ENCODE assay signal across 1 cellular context in genomic region chr1:119737040-119737682, GRCh38.
TF ChIP-seq lines count a peak whose summit lies in the region.

No MANE protein-coding gene starts in this region.

TF ChIP-seq in K562, 482 proteins besides CTCF, POLR2A, EP300 and RAD21 (continued from another document and continues in another):
- TF ChIP-seq ZNF449 (CRISPR knock-in tag; IDR thresholded peaks at IDR 0.05) (peak; percentile 11; the same call in 1 of the 2 replicates), TCF7 (IDR thresholded peaks at IDR 0.05; ENCODE audit: borderline replicate concordance) (peak; percentile 81; the same call in 1 of the 2 replicates), PRMT5 (CRISPR knock-in tag; IDR thresholded peaks at IDR 0.05) (no peak), PHF21A (IDR thresholded peaks at IDR 0.05; ENCODE audit: borderline replicate concordance, low read depth) (peak; percentile 93), TBP (optimal IDR thresholded peaks at IDR 0.05; ENCODE audit: low read depth, low read length) (no peak), NCOR1 (IDR thresholded peaks at IDR 0.05) (peak; percentile 98), SMARCE1 (IDR thresholded peaks at IDR 0.05) (peak; percentile 88), SRF (CRISPR knock-in tag; IDR thresholded peaks at IDR 0.05) (0 out of 4 replicates have a peak, but pooled peaks of 1 of the 2 experiments have one; percentile 33), DPF2 (IDR thresholded peaks at IDR 0.05) (peak; percentile 97), ZNF766 (CRISPR knock-in tag; conservative IDR thresholded peaks at IDR 0.05) (peak; percentile 96), THRB (CRISPR knock-in tag; conservative IDR thresholded peaks at IDR 0.05) (peak; percentile 58; the same call in 1 of the 2 replicates), SMAD3 (CRISPR knock-in tag; conservative IDR thresholded peaks at IDR 0.05) (peak; percentile 83; the same call in 1 of the 2 replicates), SOX6 (IDR thresholded peaks at IDR 0.05) (peak; percentile 94), GATA2 (CRISPR knock-in tag; IDR thresholded peaks at IDR 0.05) (peak; percentile 97), RBFOX2 (IDR thresholded peaks at IDR 0.05; ENCODE audit: low read depth, low read length) (0 out of 2 replicates have a peak, but pooled peaks have one; percentile 19), ZNF395 (CRISPR knock-in tag; IDR thresholded peaks at IDR 0.05) (peak; percentile 99), MITF (IDR thresholded peaks at IDR 0.05) (peak; percentile 20; the same call in 1 of the 2 replicates), EGR1 (conservative IDR thresholded peaks at IDR 0.05) (peak; percentile 99), NCOA1 (IDR thresholded peaks at IDR 0.05; ENCODE audit: low read depth) (peak; percentile 78; the same call in 1 of the 2 replicates), ZNF41 (CRISPR knock-in tag; conservative IDR thresholded peaks at IDR 0.05) (no peak), ATF1 (CRISPR knock-in tag; IDR thresholded peaks at IDR 0.05) (no peak), ATF1 (tag; IDR thresholded peaks at IDR 0.05) (peak; percentile 49; the same call in 1 of the 2 replicates), SMAD1 (IDR thresholded peaks at IDR 0.05; ENCODE audit: low read depth, low read length, partially characterized antibody) (peak; percentile 49), ZNF586 (CRISPR knock-in tag; conservative IDR thresholded peaks at IDR 0.05) (no peak), MAFG (tag; conservative IDR thresholded peaks at IDR 0.05) (peak; percentile 98), STAT5A (IDR thresholded peaks at IDR 0.05; ENCODE audit: borderline replicate concordance, low read length) (peak; percentile 92), NR4A1 (CRISPR knock-in tag; IDR thresholded peaks at IDR 0.05) (0 out of 2 replicates have a peak, but pooled peaks have one; percentile 35), NR4A1 (tag; IDR thresholded peaks at IDR 0.05) (peak; percentile 91), ZNF197 (CRISPR knock-in tag; IDR thresholded peaks at IDR 0.05; ENCODE audit: low read depth) (peak; percentile 83), TRIM28 (IDR thresholded peaks at IDR 0.05) (peak; percentile 61; the same call in 1 of the 2 replicates), BHLHE40 (IDR thresholded peaks at IDR 0.05; ENCODE audit: low read length) (peak; percentile 60; the same call in 1 of the 2 replicates), ZNF644 (tag; IDR thresholded peaks at IDR 0.05; ENCODE audit: low read depth) (peak; percentile 83; the same call in 1 of the 2 replicates), ATF4 (CRISPR knock-in tag; IDR thresholded peaks at IDR 0.05) (peak; percentile 49; the same call in 1 of the 2 replicates), ZEB2 (IDR thresholded peaks at IDR 0.05) (peak; percentile 73), EP400 (IDR thresholded peaks at IDR 0.05) (no peak), MYNN (IDR thresholded peaks at IDR 0.05) (peak; percentile 91), MYNN (CRISPR knock-in tag; IDR thresholded peaks at IDR 0.05) (no peak), TOE1 (IDR thresholded peaks at IDR 0.05; ENCODE audit: borderline replicate concordance) (peak; percentile 44; the same call in 1 of the 2 replicates), TOE1 (CRISPR knock-in tag; IDR thresholded peaks at IDR 0.05; ENCODE audit: borderline replicate concordance, low read depth) (no peak), ETV5 (CRISPR knock-in tag; IDR thresholded peaks at IDR 0.05; ENCODE audit: low read depth) (peak; percentile 38), LARP7 (IDR thresholded peaks at IDR 0.05) (0 out of 2 replicates have a peak, but pooled peaks have one; percentile 29), CBX3 (IDR thresholded peaks at IDR 0.05; ENCODE audit: borderline replicate concordance in 1 of 2, low read length in 2 of 2) (peak in 1 of 2 experiments; percentile 35; a peak in 1 of 3 replicates), ETV1 (tag; conservative IDR thresholded peaks at IDR 0.05; ENCODE audit: low read depth) (peak; percentile 62), ZNF24 (IDR thresholded peaks at IDR 0.05) (peak; percentile 70; the same call in 1 of the 2 replicates), KDM4B (IDR thresholded peaks at IDR 0.05; ENCODE audit: borderline replicate concordance in 2 of 2, low read depth in 1 of 2) (peak in 1 of 2 experiments; percentile 71; a peak in 1 of 4 replicates), C11orf30 (IDR thresholded peaks at IDR 0.05; ENCODE audit: low read depth) (peak; percentile 99), HES1 (IDR thresholded peaks at IDR 0.05; ENCODE audit: low read depth) (peak; percentile 61; the same call in 1 of the 2 replicates), RB1 (IDR thresholded peaks at IDR 0.05; ENCODE audit: low read depth) (0 out of 2 replicates have a peak, but pooled peaks have one; percentile 58), DIDO1 (tag; IDR thresholded peaks at IDR 0.05; ENCODE audit: low read depth) (no peak), MEF2A (IDR thresholded peaks at IDR 0.05; ENCODE audit: control insufficient read depth, low read depth, low read length) (peak; percentile 47; the same call in 1 of the 2 replicates), BACH1 (tag; IDR thresholded peaks at IDR 0.05) (peak; percentile 67; the same call in 1 of the 2 replicates), MTA2 (IDR thresholded peaks at IDR 0.05; ENCODE audit: low read depth) (peak; percentile 95), ZBTB11 (CRISPR knock-in tag; IDR thresholded peaks at IDR 0.05) (peak in 1 of 3 experiments; percentile 87; a peak in 2 of 6 replicates), BRD9 (IDR thresholded peaks at IDR 0.05; ENCODE audit: low read depth, partially characterized antibody) (no peak), PATZ1 (CRISPR knock-in tag; IDR thresholded peaks at IDR 0.05; ENCODE audit: borderline replicate concordance) (0 out of 2 replicates have a peak, but pooled peaks have one; percentile 32), PML (IDR thresholded peaks at IDR 0.05; ENCODE audit: low read length) (peak; percentile 96), HLTF (IDR thresholded peaks at IDR 0.05) (peak; percentile 71), ZBTB2 (IDR thresholded peaks at IDR 0.05) (peak; percentile 62; the same call in 1 of the 2 replicates), MTA1 (IDR thresholded peaks at IDR 0.05; ENCODE audit: borderline replicate concordance) (0 out of 2 replicates have a peak, but pooled peaks have one; percentile 26), MAFK (IDR thresholded peaks at IDR 0.05; ENCODE audit: low read length) (peak; percentile 98), SP2 (IDR thresholded peaks at IDR 0.05; ENCODE audit: extremely low read depth, low read depth, low read length, poor library complexity, severe bottlenecking) (no peak), PHF8 (IDR thresholded peaks at IDR 0.05; ENCODE audit: borderline replicate concordance, low read length) (no peak)
